ENCODE assay signal across 19 cellular contexts in the genomic region with DNA sequence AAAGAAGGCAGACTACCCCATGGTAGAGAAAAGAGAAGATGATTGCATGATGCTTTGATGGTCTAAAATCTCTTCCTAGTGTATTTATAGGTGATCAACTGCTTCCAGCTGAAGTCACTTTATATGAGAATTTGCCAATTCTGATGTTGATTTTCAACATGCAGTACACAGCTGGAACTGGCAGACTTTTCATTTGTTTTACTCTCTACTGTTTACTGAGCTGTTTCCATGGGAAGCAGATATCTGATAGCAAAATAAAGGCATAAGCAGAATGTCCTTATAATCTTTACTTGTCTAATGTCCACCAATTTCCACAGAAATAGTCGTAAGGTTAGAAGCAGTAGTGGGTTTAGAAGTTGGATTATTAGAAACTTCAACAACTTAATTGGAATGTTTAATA.
DNase-seq lines count a peak whose midpoint lies in the region; ATAC-seq, FAIRE-seq and TF ChIP-seq lines count a peak whose summit lies in the region.
"Had no signal": no experiment of that assay in that cellular context is flagged by ENCODE, and none has a peak within 500 bp of the region (broad histone marks: within the 10 kb centered on the region; RNA-seq: fewer than 3 reads in every experiment).

No MANE protein-coding gene starts in this region.

- H3K4me2 ChIP-seq in K562 (ENCODE audit: insufficient read depth, low read length), result no peak overlapping the region
- H3K4me2 ChIP-seq in mesenchymal stem cell (ENCODE audit: low read length, poor library complexity, severe bottlenecking), result no peak overlapping the region

- FAIRE-seq in K562 (lab: Jason Lieb, UNC), result no peak
- FAIRE-seq: RCC 7860 had no signal

- H3K9ac ChIP-seq in K562 (ENCODE audit: insufficient read depth in 1 of 2, low read depth in 2 of 2, low read length in 2 of 2) (no peak overlapping the region), mesenchymal stem cell (ENCODE audit: low read length) (no peak overlapping the region)

- H3K4me3 ChIP-seq in LNCaP clone FGC (ENCODE audit: low read depth, low read length) (no peak overlapping the region), K562 (no peak overlapping the region), mesenchymal stem cell (ENCODE audit: insufficient read depth in 1 of 2, low read depth in 1 of 2, low read length in 2 of 2) (no peak overlapping the region), left lung (no peak overlapping the region), aorta (ENCODE audit: low read length in 2 of 2) (no peak overlapping the region)

- H3K23ac ChIP-seq in mesenchymal stem cell (ENCODE audit: low read length in 2 of 2), result no peak overlapping the region

- H3K9me1 ChIP-seq in K562 (ENCODE audit: control insufficient read depth, insufficient read depth, low read length), result no peaks in the 10 kb centered on the region

- no peak for TF ChIP-seq CTCF in LNCaP clone FGC (IDR thresholded peaks at IDR 0.05; ENCODE audit: control insufficient read depth, extremely low read depth, insufficient read depth)
- no peak for TF ChIP-seq CTCF in K562 (IDR thresholded peaks at IDR 0.05 in 2 of 3, conservative IDR thresholded peaks at IDR 0.05 in 1 of 3; ENCODE audit: insufficient read depth in 2 of 3, low read depth in 1 of 3, low read length in 3 of 3)
- TF ChIP-seq CTCF in left lung (IDR thresholded peaks at IDR 0.05), result no peak

- H4K91ac ChIP-seq in mesenchymal stem cell (ENCODE audit: low read length), result no peak overlapping the region

- H4K8ac ChIP-seq in mesenchymal stem cell (ENCODE audit: low read length), result no peak overlapping the region

- no peak overlapping the region for H3K27ac ChIP-seq in K562 (ENCODE audit: extremely low read depth, low read depth, low read length)
- H3K27ac ChIP-seq in mesenchymal stem cell (ENCODE audit: low read length, poor library complexity, severe bottlenecking), result no peak overlapping the region
- no peak overlapping the region for H3K27ac ChIP-seq in left lung
- H3K27ac ChIP-seq in aorta (ENCODE audit: low read depth in 1 of 2, low read length in 2 of 2), result no peak overlapping the region

- H3K79me1 ChIP-seq in mesenchymal stem cell (replicated peaks; ENCODE audit: low read length, poor library complexity, severe bottlenecking), result no peaks in the 10 kb centered on the region

- POLR2A ChIA-PET in K562 (lab: Yijun Ruan, JAX), result interaction anchor here (1.0 kb wide), 1 partner anchor 28 kb away, joined by 4 read pairs; no protein-coding TSS in a partner anchor

- H4K20me1 ChIP-seq in K562 (replicated peaks; ENCODE audit: control insufficient read depth, insufficient read depth, low read length), result no peaks in the 10 kb centered on the region

- no peak for TF ChIP-seq EP300 in K562 (IDR thresholded peaks at IDR 0.05; ENCODE audit: low read length)

- 7% methylated on average over 1 of the region's 1 CpG for WGBS in K562 (ENCODE audit: insufficient coverage, low coverage, missing lambda C conversion rate)
- WGBS in mesenchymal stem cell, result no CpG with 5 or more reads among the region's 1 CpG
- WGBS in aorta, 2 donors, result 51 to 68% methylated on average over 1 of the region's 1 CpG

- BruUV-seq in K562 (replicated peaks; lab: Mats Ljungman, UMichigan), result no TSS peak

- no peak overlapping the region for H3K14ac ChIP-seq in mesenchymal stem cell (ENCODE audit: low read length in 2 of 2)

- no peaks in the 10 kb centered on the region for H3K4me1 ChIP-seq in K562 (replicated peaks in 1 of 2; ENCODE audit: control insufficient read depth in 2 of 2, insufficient read depth in 2 of 2, low read length in 2 of 2)
- no peaks in the 10 kb centered on the region for H3K4me1 ChIP-seq in mesenchymal stem cell (ENCODE audit: control insufficient read depth, insufficient read depth, low read depth, low read length)
- H3K4me1 ChIP-seq in left lung, result no peaks in the 10 kb centered on the region
- peaks cover 0 to 2% of the 10 kb centered on the region in 2 donors for H3K4me1 ChIP-seq in aorta (ENCODE audit: control insufficient read depth in 1 of 2, insufficient read depth in 2 of 2, low read length in 2 of 2)

- in situ Hi-C loops in K562 (cut with MboI), result no loop called here

- ATAC-seq in K562 (no peak), left lung (no peak), aorta (ENCODE audit: low FRiP score) (no peak)
- ATAC-seq: SK-N-SH treated with all-trans-retinoic acid at 6 μM for 48 hours had no signal

- no peak overlapping the region for H2AFZ ChIP-seq in K562 (ENCODE audit: low read depth, low read length)
- H2AFZ ChIP-seq in mesenchymal stem cell (ENCODE audit: low read depth, low read length), result no peak overlapping the region

- no peak overlapping the region for H3K4ac ChIP-seq in mesenchymal stem cell (ENCODE audit: low read depth in 1 of 2, low read length in 2 of 2)

- no peak overlapping the region for H3K18ac ChIP-seq in mesenchymal stem cell (ENCODE audit: low read depth in 1 of 2, low read length in 2 of 2)

- H3K9me3 ChIP-seq in K562 (replicated peaks; ENCODE audit: control insufficient read depth, insufficient read depth, low read depth, low read length) (no peaks in the 10 kb centered on the region), mesenchymal stem cell (ENCODE audit: control insufficient read depth, low read length) (no peaks in the 10 kb centered on the region), left lung (no peaks in the 10 kb centered on the region), aorta (ENCODE audit: control insufficient read depth, low read length) (no peaks in the 10 kb centered on the region)

- H3K27me3 ChIP-seq in K562 (ENCODE audit: control insufficient read depth in 2 of 2, insufficient read depth in 2 of 2, low read length in 2 of 2), result peaks cover 3 to 7% of the 10 kb centered on the region in 2 experiments; a peak in 3 of 5 replicates
- H3K27me3 ChIP-seq in mesenchymal stem cell (ENCODE audit: control insufficient read depth in 1 of 2, insufficient read depth in 1 of 2, low read length in 2 of 2), result no peaks in the 10 kb centered on the region
- no peaks in the 10 kb centered on the region for H3K27me3 ChIP-seq in left lung
- no peaks in the 10 kb centered on the region for H3K27me3 ChIP-seq in aorta (ENCODE audit: control insufficient read depth in 1 of 2, insufficient read depth in 2 of 2, low read length in 1 of 2)

- H2BK15ac ChIP-seq in mesenchymal stem cell (ENCODE audit: low read depth, poor library complexity, severe bottlenecking), result no peak overlapping the region

- no peak overlapping the region for H2AK5ac ChIP-seq in mesenchymal stem cell (ENCODE audit: low read length, severe bottlenecking)

- no peak overlapping the region for H2BK12ac ChIP-seq in mesenchymal stem cell (ENCODE audit: low read length in 2 of 2)

- peak; percentile 88 for DNase-seq in LNCaP clone FGC (ENCODE audit: low read depth)
- DNase-seq in NCI-H2081 treated with DMSO at 0.1 percent for 48 hours (lab: John Stamatoyannopoulos, UW), result peak; percentile 56
- DNase-seq in K562 (ENCODE audit: extremely low read depth in 1 of 4, low spot score in 3 of 4), result no peak
- peak; percentile 18 for DNase-seq in mesenchymal stem cell
- DNase-seq in left lung, result no peak
- no peak for DNase-seq in NCI-H524 (lab: John Stamatoyannopoulos, UW)
- no peak for DNase-seq in aorta
- DNase-seq: ACHN; CD4-positive, CD25-positive, alpha-beta regulatory T cell; DND-41; GF-D8; GOT3; NCI-H1048; NCI-H187; NCI-H2227 treated with DMSO at 0.1 percent for 48 hours; NCI-H526 treated with DMSO at 0.1 percent for 48 hours; SHP77 had no signal

- no peak for TF ChIP-seq RAD21 in K562 (CRISPR knock-in tag; conservative IDR thresholded peaks at IDR 0.05 in 1 of 2, IDR thresholded peaks at IDR 0.05 in 1 of 2)

- H2BK120ac ChIP-seq in mesenchymal stem cell (ENCODE audit: low read depth, low read length), result no peak overlapping the region

- CTCF ChIA-PET in K562 (lab: Yijun Ruan, JAX; ENCODE audit: low intra/inter-chr PET ratio), result no interaction called here

- H2BK5ac ChIP-seq in mesenchymal stem cell (ENCODE audit: low read depth, low read length, poor library complexity, severe bottlenecking), result no peak overlapping the region

- intact Hi-C loops in K562 (cut with micrococcal nuclease), result no loop called here
- intact Hi-C loops in left lung (cut with DNase I), result no loop called here
- intact Hi-C loops in aorta (cut with DNase I), result no loop called here

- TF ChIP-seq POLR2A in K562 (conservative IDR thresholded peaks at IDR 0.05), result no peak

- H3K79me2 ChIP-seq in K562 (ENCODE audit: control insufficient read depth, insufficient read depth, low read length), result no peaks in the 10 kb centered on the region

- H3K36me3 ChIP-seq in K562 (ENCODE audit: control insufficient read depth, insufficient read depth, low read length), result no peaks in the 10 kb centered on the region
- peaks cover 0 to 3% of the 10 kb centered on the region in 2 experiments for H3K36me3 ChIP-seq in mesenchymal stem cell (ENCODE audit: control insufficient read depth in 1 of 2, insufficient read depth in 2 of 2, low read depth in 1 of 2, low read length in 2 of 2)
- no peaks in the 10 kb centered on the region for H3K36me3 ChIP-seq in left lung
- H3K36me3 ChIP-seq in aorta (ENCODE audit: control insufficient read depth in 1 of 2, insufficient read depth in 2 of 2, low read length in 1 of 2), result no peaks in the 10 kb centered on the region

TF ChIP-seq in K562, 482 proteins besides CTCF, POLR2A, EP300 and RAD21:
- peak; percentile 87 for TF ChIP-seq FOXJ2 (tag; IDR thresholded peaks at IDR 0.05)
- TF ChIP-seq ZNF655 (CRISPR knock-in tag; IDR thresholded peaks at IDR 0.05), result no peak
- 0 out of 2 replicates have a peak, but pooled peaks have one; percentile 28 for TF ChIP-seq RFX1 (IDR thresholded peaks at IDR 0.05)
- no peak for TF ChIP-seq GABPA (tag; conservative IDR thresholded peaks at IDR 0.05; ENCODE audit: low read depth)
- TF ChIP-seq TAF7 (tag; IDR thresholded peaks at IDR 0.05), result no peak

Comparison
In these comparisons a context has a peak if more than half of its experiments do, and no peak if none do; other contexts are left out.
1. DNase-seq: peak in LNCaP clone FGC (single experiment), NCI-H2081 treated with DMSO at 0.1 percent for 48 hours (single experiment) and mesenchymal stem cell (single experiment); none in K562 (0 of 4), left lung (0 of 2), NCI-H524 (0 of 2) and aorta (0 of 2).